ENCODE assay signal across 27 cellular contexts in genomic region chr13:80668452-80668851, GRCh38.
"Had no signal": no experiment of that assay in that cellular context is flagged by ENCODE, and none has a peak within 500 bp of the region (broad histone marks: within the 10 kb centered on the region; RNA-seq: fewer than 3 reads in every experiment).

No MANE protein-coding gene starts in this region.

- H3K9ac ChIP-seq: SK-N-SH had no signal

- H3K27me3 ChIP-seq: body of pancreas, breast epithelium, SJSA1 had no signal

- H3K4me2 ChIP-seq: SK-N-SH had no signal

- DNase-seq: activated CD4-positive, alpha-beta T cell treated with anti-CD3 and anti-CD28 coated beads for 36 hours; activated CD4-positive, alpha-beta T cell treated with anti-CD3 and anti-CD28 coated beads, Interleukin-2, amount 10 ng/mL, durations not matched to agents 7 days and 5 days; activated CD4-positive, alpha-beta T cell treated with anti-CD3 and anti-CD28 coated beads, Interleukin-2, amount 50 U/mL, for 48 hours; activated CD8-positive, alpha-beta T cell treated with anti-CD3 and anti-CD28 coated beads, Interleukin-2, amount 10 ng/mL, durations not matched to agents 7 days and 5 days; activated gamma-delta T cell; activated naive CD4-positive, alpha-beta T cell treated with Interleukin-2 at 50 U/mL for 16 hours; activated naive CD8-positive, alpha-beta T cell treated with anti-CD3 and anti-CD28 coated beads, Interleukin-2, amount 10 ng/mL, durations not matched to agents 7 days and 5 days; activated T-cell treated with anti-CD3 and anti-CD28 coated beads, Interleukin-2, amount 50 U/mL, for 24 hours; amygdala; body of pancreas; Karpas-422; KBM-7; NCI-H1048; NCI-H1105 treated with DMSO at 0.1 percent for 48 hours; NCI-H1436; NCI-H1694 treated with DMSO at 0.1 percent for 48 hours; NCI-H2029 treated with DMSO at 0.1 percent for 48 hours; NCI-H2107; NCI-H2171; NCI-H446; NCI-H510A treated with DMSO at 0.1 percent for 48 hours; NCI-H69; NK-92 treated with Interleukin-12 subunit alpha and Interleukin-12 subunit beta, amount 100 ng/mL, for 24 hours; SHP77 treated with DMSO at 0.1 percent for 48 hours; SK-N-SH had no signal

- H3K4me3 ChIP-seq: body of pancreas, breast epithelium, SJSA1 had no signal

- H3K4me1 ChIP-seq: breast epithelium, SJSA1 had no signal

- H3K27ac ChIP-seq: body of pancreas, breast epithelium, SJSA1 had no signal

- H3K36me3 ChIP-seq: breast epithelium, SJSA1 had no signal

- H3K9me3 ChIP-seq: body of pancreas, SJSA1, SK-N-SH had no signal
